ENCODE assay signal across 18 cellular contexts in the genomic region with DNA sequence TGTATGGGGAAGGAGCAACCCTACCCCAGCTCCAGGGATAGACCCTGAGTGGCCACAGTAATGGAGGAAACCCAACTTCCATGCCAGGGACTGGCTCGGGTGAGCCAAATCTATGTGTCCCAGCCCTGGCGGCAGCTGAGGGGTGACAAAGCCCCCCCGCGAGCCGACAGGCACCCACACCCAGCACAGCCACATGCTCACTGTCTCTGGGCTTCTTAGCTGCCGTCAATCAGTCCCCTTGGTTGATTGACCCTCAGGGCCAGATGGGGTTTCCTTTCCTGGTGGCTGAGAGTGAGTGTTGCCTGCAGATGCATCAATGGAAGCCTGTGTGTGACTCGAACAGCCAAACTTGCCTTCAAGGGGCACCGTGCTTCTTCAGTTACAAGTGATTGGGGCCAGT. TPM values are rescaled to one million over a fixed set of nuclear protein-coding genes. Genes with fewer than 3 reads are reported as not detected.
DNase-seq lines count a peak whose midpoint lies in the region; TF ChIP-seq lines count a peak whose summit lies in the region.
"Had no signal": no experiment of that assay in that cellular context is flagged by ENCODE, and none has a peak within 500 bp of the region (broad histone marks: within the 10 kb centered on the region; RNA-seq: fewer than 3 reads in every experiment).

No MANE protein-coding gene starts in this region.

- H3K27me3 Mint-ChIP-seq in H9 (ENCODE audit: low read depth) (peaks cover 86% of the 10 kb centered on the region), neural crest cell (ENCODE audit: low read depth) (peaks cover 73% of the 10 kb centered on the region)
- peaks cover 64% of the 10 kb centered on the region for H3K27me3 Mint-ChIP-seq in activated naive CD8-positive, alpha-beta T cell treated with anti-CD3 and anti-CD28 coated beads for 36 hours

- H3K79me2 ChIP-seq in H9 (ENCODE audit: insufficient read depth, low read length), result no peaks in the 10 kb centered on the region

- no peak overlapping the region for H2BK12ac ChIP-seq in H9 (ENCODE audit: insufficient read length, low read depth, low read length)

- no peak overlapping the region for H2BK20ac ChIP-seq in H9 (ENCODE audit: low read depth, low read length, poor library complexity, severe bottlenecking)

- H3K4me3 Mint-ChIP-seq in H9 (no peak overlapping the region), neural crest cell (peak overlapping the region; percentile 61)
- no peak overlapping the region for H3K4me3 Mint-ChIP-seq in activated naive CD8-positive, alpha-beta T cell treated with anti-CD3 and anti-CD28 coated beads for 36 hours
- H3K4me3 Mint-ChIP-seq: CD8-positive, alpha-beta T cell; HFFc6 had no signal

- no peak overlapping the region for H3K14ac ChIP-seq in H9 (ENCODE audit: insufficient read depth, low read length)

- no peak for TF ChIP-seq CTCF in H9 (conservative IDR thresholded peaks at IDR 0.05)
- TF ChIP-seq CTCF in neural crest cell (conservative IDR thresholded peaks at IDR 0.05), result no peak
- no peak for TF ChIP-seq CTCF in spleen (IDR thresholded peaks at IDR 0.05 in 8 of 11, conservative IDR thresholded peaks at IDR 0.05 in 3 of 11)

- no peak overlapping the region for H3K18ac ChIP-seq in H9 (ENCODE audit: insufficient read length, low read depth, low read length)

- H4K8ac ChIP-seq in H9 (replicated peaks; ENCODE audit: insufficient read length, low read depth, low read length), result no peak overlapping the region

- H3K4me1 Mint-ChIP-seq in H9, result peaks cover 29% of the 10 kb centered on the region in 2 experiments
- peaks cover 36% of the 10 kb centered on the region for H3K4me1 Mint-ChIP-seq in neural crest cell
- peaks cover 4% of the 10 kb centered on the region for H3K4me1 Mint-ChIP-seq in activated naive CD8-positive, alpha-beta T cell treated with anti-CD3 and anti-CD28 coated beads for 36 hours

- H3K4ac ChIP-seq in H9 (ENCODE audit: low read depth, low read length), result no peak overlapping the region

- H3K4me3 ChIP-seq in spleen, result no peak overlapping the region
- H3K4me3 ChIP-seq: Peyer's patch, SJCRH30 had no signal

- TF ChIP-seq POLR2A in spleen (IDR thresholded peaks at IDR 0.05), result no peak

- H3K4me2 ChIP-seq in H9 (ENCODE audit: insufficient read depth, insufficient read length, low read length), result no peak overlapping the region

- H4K20me1 ChIP-seq in H9 (ENCODE audit: control insufficient read depth, insufficient read depth, insufficient read length), result no peaks in the 10 kb centered on the region

- no peak overlapping the region for H2BK5ac ChIP-seq in H9 (ENCODE audit: insufficient read length, low read length)

- peaks cover 16% of the 10 kb centered on the region for H3K23me2 ChIP-seq in H9 (ENCODE audit: insufficient read length, low read depth, low read length, poor library complexity, severe bottlenecking)

- H3T11ph ChIP-seq in H9 (ENCODE audit: low read length), result no peak overlapping the region

- DNase-seq in H9, result peak; percentile 20
- DNase-seq in ecto neural progenitor cell (ENCODE audit: low spot score), result peak; percentile 49
- no peak for DNase-seq in neural crest cell (ENCODE audit: low read depth, low spot score)
- peak; percentile 56 for DNase-seq in spleen
- no peak for DNase-seq in activated naive CD8-positive, alpha-beta T cell treated with anti-CD3 and anti-CD28 coated beads for 36 hours
- no peak for DNase-seq in activated T-cell treated with anti-CD3 and anti-CD28 coated beads, Interleukin-2, amount 50 U/mL, for 48 hours
- no peak for DNase-seq in DMS 273 (lab: John Stamatoyannopoulos, UW; ENCODE audit: unreplicated experiment)
- DNase-seq: CD8-positive, alpha-beta T cell; GDM1; HFFc6; KBM-7; MM.1S; NCI-H1048; NCI-H1417 treated with DMSO at 0.1 percent for 48 hours; NCI-H187; SJCRH30 had no signal

- H3K27me3 ChIP-seq in H9 (ENCODE audit: insufficient read depth, low read length) (peaks cover 45% of the 10 kb centered on the region), spleen (replicated peaks in 1 of 7) (peaks cover 0 to 96% (median 41%) of the 10 kb centered on the region in 7 donors)

- H2AFZ ChIP-seq in H9 (ENCODE audit: low read length), result no peak overlapping the region

- H3K36me3 ChIP-seq in spleen, result no peaks in the 10 kb centered on the region
- H3K36me3 ChIP-seq: Peyer's patch, SJCRH30 had no signal

- no peak overlapping the region for H3K56ac ChIP-seq in H9 (ENCODE audit: insufficient read length, low read depth, low read length)

- H3K36me3 Mint-ChIP-seq in H9 (ENCODE audit: insufficient read depth in 1 of 3, low read depth in 3 of 3) (peaks cover 0 to 8% (median 0%) of the 10 kb centered on the region in 3 experiments; a peak in 2 of 7 replicates), neural crest cell (ENCODE audit: low read depth) (no peaks in the 10 kb centered on the region)
- H3K36me3 Mint-ChIP-seq in activated naive CD8-positive, alpha-beta T cell treated with anti-CD3 and anti-CD28 coated beads for 36 hours, result no peaks in the 10 kb centered on the region
- H3K36me3 Mint-ChIP-seq: CD8-positive, alpha-beta T cell had no signal

- H2AK5ac ChIP-seq in H9 (ENCODE audit: insufficient read length, low read length), result no peak overlapping the region

- H3K9me3 ChIP-seq in H9 (ENCODE audit: control insufficient read depth, low read depth, low read length) (no peaks in the 10 kb centered on the region), spleen (peaks cover 0 to 6% (median 0%) of the 10 kb centered on the region in 8 donors)
- H3K9me3 ChIP-seq: SJCRH30 had no signal

- no peaks in the 10 kb centered on the region for H3K79me1 ChIP-seq in H9 (ENCODE audit: insufficient read depth, low read depth, low read length, poor library complexity, severe bottlenecking)

- H3K9me3 Mint-ChIP-seq in H9, result peaks cover 8 to 11% of the 10 kb centered on the region in 2 experiments
- H3K9me3 Mint-ChIP-seq in neural crest cell, result no peaks in the 10 kb centered on the region
- H3K9me3 Mint-ChIP-seq in activated naive CD8-positive, alpha-beta T cell treated with anti-CD3 and anti-CD28 coated beads for 36 hours, result no peaks in the 10 kb centered on the region
- H3K9me3 Mint-ChIP-seq: CD8-positive, alpha-beta T cell; HFFc6 had no signal

- H4K5ac ChIP-seq in H9 (ENCODE audit: insufficient read length, low read depth, low read length), result no peak overlapping the region

- WGBS in H9 (ENCODE audit: extremely low coverage, insufficient read length, low lambda C conversion rate), result no CpG with 5 or more reads among the region's 8 CpGs
- 78 to 92% (median 80%) methylated on average over 7 to 8 of the region's 8 CpGs for WGBS in spleen, 5 donors

- intact Hi-C loops in spleen (cut with DNase I; ENCODE audit: low total_unique reads), result no loop called here

- no peak overlapping the region for H4K91ac ChIP-seq in H9 (ENCODE audit: insufficient read length, low read depth, low read length)

- no peaks in the 10 kb centered on the region; the same call in 1 of the 2 replicates for H3K4me1 ChIP-seq in H9 (ENCODE audit: insufficient read depth, low read length)
- peaks cover 12 to 38% (median 31%) of the 10 kb centered on the region in 6 donors for H3K4me1 ChIP-seq in spleen

- H3K9ac ChIP-seq in H9 (ENCODE audit: extremely low read depth, insufficient read length, low read length), result no peak overlapping the region

- no peak overlapping the region for H2BK15ac ChIP-seq in H9 (ENCODE audit: low read depth, low read length)

- H3K27ac ChIP-seq in H9 (ENCODE audit: insufficient read length, low read depth, low read length) (no peak overlapping the region), spleen (no peak overlapping the region)
- H3K27ac ChIP-seq: Peyer's patch, SJCRH30 had no signal

- no peak overlapping the region for H2BK120ac ChIP-seq in H9 (ENCODE audit: low read depth, low read length, poor library complexity, severe bottlenecking)

- H3K27ac Mint-ChIP-seq in H9 (no peak overlapping the region), neural crest cell (ENCODE audit: unreplicated experiment) (no peak overlapping the region)
- no peak overlapping the region for H3K27ac Mint-ChIP-seq in activated naive CD8-positive, alpha-beta T cell treated with anti-CD3 and anti-CD28 coated beads for 36 hours
- H3K27ac Mint-ChIP-seq: CD8-positive, alpha-beta T cell; HFFc6 had no signal

- H3K23ac ChIP-seq in H9 (ENCODE audit: insufficient read length, low read depth, low read length), result no peak overlapping the region

RNA-seq across cellular contexts. Expression of a gene that starts 2.1 kb away (rescaled TPM):
- 0.31 and 0.44 TPM in 2 replicates for total RNA-seq in H9 (2021)
- total RNA-seq in neural crest cell, result 0.11 and 0.19 TPM in 2 replicates
- total RNA-seq in spleen, result 1 to 10 TPM in 4 of 7 donors, under 1 TPM in 3; 0.39 to 3.0 (median 1.0) TPM
- polyA plus RNA-seq in spleen, result 1 to 10 TPM in 1 of 3 donors, under 1 TPM in 2; 0.86 to 1.2 (median 1.00) TPM
- not detected for total RNA-seq in activated naive CD8-positive, alpha-beta T cell treated with anti-CD3 and anti-CD28 coated beads for 36 hours
- total RNA-seq: CD8-positive, alpha-beta T cell; Daoy; HFFc6; SJCRH30 had no signal

Comparison
In these comparisons a context has a peak if more than half of its experiments do, and no peak if none do; other contexts are left out.
1. DNase-seq: peak in H9 (single experiment), ecto neural progenitor cell (single experiment) and spleen (single experiment); none in neural crest cell (single experiment), activated naive CD8-positive, alpha-beta T cell treated with anti-CD3 and anti-CD28 coated beads for 36 hours (single experiment), activated T-cell treated with anti-CD3 and anti-CD28 coated beads, Interleukin-2, amount 50 U/mL, for 48 hours (0 of 2) and DMS 273 (single experiment).